ENCODE assay signal across 15 cellular contexts in genomic region chr2:111031546-111032484, GRCh38.
DNase-seq lines count a peak whose midpoint lies in the region; ATAC-seq and TF ChIP-seq lines count a peak whose summit lies in the region.
"Had no signal": no experiment of that assay in that cellular context is flagged by ENCODE, and none has a peak within 500 bp of the region (broad histone marks: within the 10 kb centered on the region; RNA-seq: fewer than 3 reads in every experiment).

No MANE protein-coding gene starts in this region.

- ATAC-seq in upper lobe of right lung, result peak; percentile 23
- no peak for ATAC-seq in activated CD4-positive, CD25-positive, alpha-beta regulatory T cell treated with anti-CD3 and anti-CD28 coated beads, Interleukin-2, amount 50 U/mL, for 24 hours
- ATAC-seq: stimulated activated naive CD8-positive, alpha-beta T cell treated with anti-CD3 and anti-CD28 coated beads, Interleukin-15, Interleukin-2, amounts not matched to agents 100 U/mL and 50 U/mL, for 24 hours had no signal

- H3K27ac ChIP-seq in coronary artery, result no peak overlapping the region
- no peak overlapping the region for H3K27ac ChIP-seq in upper lobe of right lung
- H3K27ac ChIP-seq: uterus, VCaP had no signal

- intact Hi-C loops in upper lobe of right lung (cut with DNase I), result no loop called here

- H3K27me3 ChIP-seq in upper lobe of right lung, result no peaks in the 10 kb centered on the region
- H3K27me3 ChIP-seq: uterus had no signal

- peaks cover 8% of the 10 kb centered on the region for H3K4me1 ChIP-seq in upper lobe of right lung
- H3K4me1 ChIP-seq: uterus had no signal

- H3K9me3 ChIP-seq in upper lobe of right lung, result peaks cover 4% of the 10 kb centered on the region
- H3K9me3 ChIP-seq: uterus had no signal

- no peaks in the 10 kb centered on the region for H3K36me3 ChIP-seq in upper lobe of right lung
- H3K36me3 ChIP-seq: uterus had no signal

- DNase-seq in NOMO-1 (lab: John Stamatoyannopoulos, UW; ENCODE audit: unreplicated experiment in 2 of 2) (peak; percentile 36 to 51), NOMO-1 treated with dmso at 0.1 percent for 144 hours (lab: John Stamatoyannopoulos, UW; ENCODE audit: unreplicated experiment) (no peak), coronary artery (ENCODE audit: low spot score) (peak; percentile 9), kidney tubule cell (ENCODE audit: low spot score) (peak; percentile 68), upper lobe of right lung (no peak), amniotic stem cell (lab: John Stamatoyannopoulos, UW) (no peak)
- DNase-seq in activated CD4-positive, alpha-beta T cell treated with anti-CD3 and anti-CD28 coated beads, Interleukin-2, amount 50 U/mL, for 1 hour, result no peak
- DNase-seq: amygdala; COR-L47; NCI-H1048; stimulated activated CD4-positive, alpha-beta T cell treated with anti-CD3 and anti-CD28 coated beads, Interleukin-12 subunit alpha, Interleukin-12 subunit beta, amount 100 ng/mL, for 4 hours; stimulated activated naive CD8-positive, alpha-beta T cell treated with anti-CD3 and anti-CD28 coated beads, Interleukin-15, Interleukin-2, amounts not matched to agents 100 U/mL and 50 U/mL, for 24 hours; uterus had no signal

- TF ChIP-seq CTCF in coronary artery (IDR thresholded peaks at IDR 0.05) (no peak), upper lobe of right lung (IDR thresholded peaks at IDR 0.05) (no peak)

- H3K4me3 ChIP-seq in coronary artery (no peak overlapping the region), upper lobe of right lung (no peak overlapping the region)
- H3K4me3 ChIP-seq: uterus had no signal

Comparison
In these comparisons a context has a peak if more than half of its experiments do, and no peak if none do; other contexts are left out.
1. DNase-seq: peak in NOMO-1 (2 of 2), coronary artery (single experiment) and kidney tubule cell (single experiment); none in NOMO-1 treated with dmso at 0.1 percent for 144 hours (single experiment), upper lobe of right lung (single experiment), activated CD4-positive, alpha-beta T cell treated with anti-CD3 and anti-CD28 coated beads, Interleukin-2, amount 50 U/mL, for 1 hour (single experiment) and amniotic stem cell (single experiment).